19 cellular contexts compared by ENCODE assay signal in genomic region chr16:54291107-54291980, GRCh38. TPM values are rescaled to one million over a fixed set of nuclear protein-coding genes. Genes with fewer than 3 reads are reported as not detected.
DNase-seq lines count a peak whose midpoint lies in the region; ATAC-seq and TF ChIP-seq lines count a peak whose summit lies in the region.
"Had no signal": no experiment of that assay in that cellular context is flagged by ENCODE, and none has a peak within 500 bp of the region (broad histone marks: within the 10 kb centered on the region; RNA-seq: fewer than 3 reads in every experiment).

No MANE protein-coding gene starts in this region.

- H3K27me3 Mint-ChIP-seq in H9 (ENCODE audit: low read depth) (peaks cover 92% of the 10 kb centered on the region), WTC11 (ENCODE audit: low read depth) (peaks cover 83% of the 10 kb centered on the region), Calu3 (ENCODE audit: unreplicated experiment) (peaks cover 39% of the 10 kb centered on the region)

- peaks cover 28 to 37% of the 10 kb centered on the region in 2 experiments for H3K4me1 Mint-ChIP-seq in H9
- H3K4me1 Mint-ChIP-seq in WTC11, result peaks cover 33% of the 10 kb centered on the region
- H3K4me1 Mint-ChIP-seq in Calu3 (ENCODE audit: low read depth, unreplicated experiment), result no peaks in the 10 kb centered on the region

- no peak overlapping the region for H2BK5ac ChIP-seq in H9 (ENCODE audit: insufficient read length, low read length)

- CTCF ChIA-PET in WTC11 (lab: Charles Lee) (interaction anchor here (1.9 kb wide), 1 partner anchor 9 kb away, joined by 11 read pairs; no protein-coding TSS in a partner anchor), Calu3 (lab: Charles Lee) (no interaction called here)

- no peak overlapping the region for H3K4ac ChIP-seq in H9 (ENCODE audit: low read depth, low read length)

- H3K27ac ChIP-seq in H9 (ENCODE audit: insufficient read length, low read depth, low read length) (no peak overlapping the region), iPS DF 6.9 (ENCODE audit: low read length) (no peak overlapping the region), osteoblast (ENCODE audit: low read depth, low read length) (peak overlapping the region; percentile 14), ovary (no peak overlapping the region)

- peak; percentile 44 for DNase-seq in H9
- DNase-seq in WTC11 (ENCODE audit: low spot score), result peak; percentile 37
- no peak for DNase-seq in iPS DF 6.9 (ENCODE audit: low read depth, low spot score)
- no peak for DNase-seq in osteoblast (ENCODE audit: insufficient read length, low spot score, missing footprints)
- no peak for DNase-seq in Calu3
- DNase-seq in NCI-H226, result no peak
- no peak for DNase-seq in ovary
- DNase-seq in NCI-H2227 (lab: John Stamatoyannopoulos, UW; ENCODE audit: unreplicated experiment), result no peak
- DNase-seq: activated CD4-positive, alpha-beta T cell treated with anti-CD3 and anti-CD28 coated beads for 4 hours; CD8-positive, alpha-beta T cell; effector memory CD4-positive, alpha-beta T cell; KG1; MV-4-11; naive thymus-derived CD8-positive, alpha-beta T cell; NCI-H1930; NK-92 treated with Interleukin-12 subunit alpha and Interleukin-12 subunit beta, amount 100 ng/mL, for 24 hours; stimulated activated CD4-positive, alpha-beta T cell treated with anti-CD3 and anti-CD28 coated beads, Interleukin-12 subunit alpha, Interleukin-12 subunit beta, amount 100 ng/mL, for 4 hours; thyroid gland had no signal

- H2AK5ac ChIP-seq in H9 (ENCODE audit: insufficient read length, low read length), result no peak overlapping the region

- H3T11ph ChIP-seq in H9 (ENCODE audit: low read length), result no peak overlapping the region

- TF ChIP-seq EP300 in ovary (IDR thresholded peaks at IDR 0.05), result no peak

- H3K27ac Mint-ChIP-seq in H9, result no peak overlapping the region
- H3K27ac Mint-ChIP-seq in WTC11, result no peak overlapping the region
- H3K27ac Mint-ChIP-seq in Calu3 (ENCODE audit: unreplicated experiment), result no peak overlapping the region
- H3K27ac Mint-ChIP-seq: CD8-positive, alpha-beta T cell had no signal

- no peaks in the 10 kb centered on the region for H3K79me1 ChIP-seq in H9 (ENCODE audit: insufficient read depth, low read depth, low read length, poor library complexity, severe bottlenecking)

- H3K27me3 ChIP-seq in H9 (ENCODE audit: insufficient read depth, low read length) (peaks cover 39% of the 10 kb centered on the region), iPS DF 6.9 (ENCODE audit: control insufficient read depth, insufficient read depth, low read length) (peaks cover 36% of the 10 kb centered on the region), osteoblast (ENCODE audit: insufficient read depth, low read length) (no peaks in the 10 kb centered on the region), ovary (no peaks in the 10 kb centered on the region)

- peak overlapping the region; percentile 31; the same call in 1 of the 2 replicates for H3K4me3 ChIP-seq in iPS DF 6.9 (ENCODE audit: low read length)
- H3K4me3 ChIP-seq in osteoblast (ENCODE audit: insufficient read depth, low read length), result no peak overlapping the region
- H3K4me3 ChIP-seq in ovary, result no peak overlapping the region
- H3K4me3 ChIP-seq: thyroid gland had no signal

- H3K4me3 Mint-ChIP-seq in H9 (peak overlapping the region; percentile 57 to 78), WTC11 (peak overlapping the region; percentile 82), Calu3 (ENCODE audit: low read depth, unreplicated experiment) (no peak overlapping the region)
- H3K4me3 Mint-ChIP-seq: CD8-positive, alpha-beta T cell; central memory CD8-positive, alpha-beta T cell had no signal

- POLR2A ChIA-PET in WTC11 (lab: Charles Lee), result no interaction called here

- no peak overlapping the region for H3K14ac ChIP-seq in H9 (ENCODE audit: insufficient read depth, low read length)

- H2BK20ac ChIP-seq in H9 (ENCODE audit: low read depth, low read length, poor library complexity, severe bottlenecking), result no peak overlapping the region

- no peak overlapping the region for H2BK12ac ChIP-seq in H9 (ENCODE audit: insufficient read length, low read depth, low read length)

- H3K4me2 ChIP-seq in H9 (ENCODE audit: insufficient read depth, insufficient read length, low read length) (peak overlapping the region; percentile 83), osteoblast (ENCODE audit: insufficient read depth, low read length) (no peak overlapping the region)

- H4K91ac ChIP-seq in H9 (ENCODE audit: insufficient read length, low read depth, low read length), result no peak overlapping the region

- WGBS in H9 (ENCODE audit: extremely low coverage, insufficient read length, low lambda C conversion rate), result no CpG with 5 or more reads among the region's 56 CpGs
- WGBS in iPS DF 6.9 (ENCODE audit: insufficient coverage, insufficient read length), result no CpG with 5 or more reads among the region's 56 CpGs
- 17 to 30% (median 23%) methylated on average over 55 to 56 of the region's 56 CpGs for WGBS in ovary, 3 donors

- H4K20me1 ChIP-seq in H9 (ENCODE audit: control insufficient read depth, insufficient read depth, insufficient read length) (no peaks in the 10 kb centered on the region), osteoblast (ENCODE audit: insufficient read depth, low read length) (no peaks in the 10 kb centered on the region)

- no peak for TF ChIP-seq CTCF in H9 (conservative IDR thresholded peaks at IDR 0.05)
- TF ChIP-seq CTCF in WTC11 (IDR thresholded peaks at IDR 0.05), result no peak
- no peak for TF ChIP-seq CTCF in osteoblast (IDR thresholded peaks at IDR 0.05; ENCODE audit: extremely low read depth, low read depth, low read length)
- no peak for TF ChIP-seq CTCF in Calu3 (IDR thresholded peaks at IDR 0.05; ENCODE audit: unreplicated experiment)
- no peak for TF ChIP-seq CTCF in ovary (IDR thresholded peaks at IDR 0.05)

- H3K9ac ChIP-seq in H9 (ENCODE audit: extremely low read depth, insufficient read length, low read length), result no peak overlapping the region

- no peak for TF ChIP-seq POLR2A in ovary (IDR thresholded peaks at IDR 0.05)

- H3K23ac ChIP-seq in H9 (ENCODE audit: insufficient read length, low read depth, low read length), result no peak overlapping the region

- no peak overlapping the region for H4K5ac ChIP-seq in H9 (ENCODE audit: insufficient read length, low read depth, low read length)

- H2BK15ac ChIP-seq in H9 (ENCODE audit: low read depth, low read length), result no peak overlapping the region

- H4K8ac ChIP-seq in H9 (replicated peaks; ENCODE audit: insufficient read length, low read depth, low read length), result no peak overlapping the region

- H3K18ac ChIP-seq in H9 (ENCODE audit: insufficient read length, low read depth, low read length), result no peak overlapping the region

- H3K4me1 ChIP-seq in H9 (ENCODE audit: insufficient read depth, low read length) (no peaks in the 10 kb centered on the region), iPS DF 6.9 (ENCODE audit: control insufficient read depth, insufficient read depth, low read length) (0 out of 2 replicates have a peak, but pooled peaks cover 1% of the 10 kb centered on the region), osteoblast (ENCODE audit: insufficient read depth, low read length) (peaks cover 14% of the 10 kb centered on the region), ovary (ENCODE audit: insufficient read depth) (no peaks in the 10 kb centered on the region)

- peak; percentile 3; the same call in 1 of the 2 replicates for ATAC-seq in WTC11
- ATAC-seq: CD8-positive, alpha-beta T cell; naive thymus-derived CD8-positive, alpha-beta T cell had no signal

- H3K56ac ChIP-seq in H9 (ENCODE audit: insufficient read length, low read depth, low read length), result no peak overlapping the region

- no TSS peak for BruUV-seq in Calu3 (replicated peaks; lab: Mats Ljungman, UMichigan)

- H3K9me3 ChIP-seq in H9 (ENCODE audit: control insufficient read depth, low read depth, low read length), result no peaks in the 10 kb centered on the region
- H3K9me3 ChIP-seq in iPS DF 6.9 (ENCODE audit: control insufficient read depth, insufficient read depth, low read length), result no peaks in the 10 kb centered on the region
- no peaks in the 10 kb centered on the region for H3K9me3 ChIP-seq in osteoblast (ENCODE audit: low read depth, low read length)
- H3K9me3 ChIP-seq in ovary, result no peaks in the 10 kb centered on the region
- H3K9me3 ChIP-seq: thyroid gland had no signal

- H3K79me2 ChIP-seq in H9 (ENCODE audit: insufficient read depth, low read length) (no peaks in the 10 kb centered on the region), osteoblast (ENCODE audit: insufficient read depth, low read length) (no peaks in the 10 kb centered on the region)

- H3K36me3 ChIP-seq in iPS DF 6.9 (ENCODE audit: control insufficient read depth, insufficient read depth, low read length), result no peaks in the 10 kb centered on the region
- H3K36me3 ChIP-seq in osteoblast (ENCODE audit: insufficient read depth, low read length), result no peaks in the 10 kb centered on the region
- H3K36me3 ChIP-seq in ovary, result no peaks in the 10 kb centered on the region
- H3K36me3 ChIP-seq: thyroid gland had no signal

- H3K9me3 Mint-ChIP-seq in H9, result peaks cover 7 to 12% of the 10 kb centered on the region in 2 experiments; a peak in 4 of 5 replicates
- peaks cover 14% of the 10 kb centered on the region for H3K9me3 Mint-ChIP-seq in WTC11
- H3K9me3 Mint-ChIP-seq in Calu3 (ENCODE audit: low read depth, unreplicated experiment), result peaks cover 5% of the 10 kb centered on the region
- H3K9me3 Mint-ChIP-seq: CD8-positive, alpha-beta T cell had no signal

- intact Hi-C loops in Calu3 (cut with micrococcal nuclease; ENCODE audit: unreplicated experiment) (no loop called here), ovary (cut with DNase I) (no loop called here)

- H2BK120ac ChIP-seq in H9 (ENCODE audit: low read depth, low read length, poor library complexity, severe bottlenecking), result no peak overlapping the region

- H3K23me2 ChIP-seq in H9 (ENCODE audit: insufficient read length, low read depth, low read length, poor library complexity, severe bottlenecking), result peaks cover 34% of the 10 kb centered on the region

- H2AFZ ChIP-seq in H9 (ENCODE audit: low read length) (no peak overlapping the region), osteoblast (ENCODE audit: low read length) (no peak overlapping the region)

- H3K36me3 Mint-ChIP-seq in H9 (ENCODE audit: insufficient read depth in 1 of 3, low read depth in 3 of 3) (peaks cover 0 to 11% (median 2%) of the 10 kb centered on the region in 3 experiments; a peak in 4 of 7 replicates), WTC11 (peaks cover 7% of the 10 kb centered on the region), Calu3 (ENCODE audit: insufficient read depth, unreplicated experiment) (peaks cover 15% of the 10 kb centered on the region)
- H3K36me3 Mint-ChIP-seq: CD8-positive, alpha-beta T cell had no signal

RNA-seq across cellular contexts. Expression of gene IRX3, which starts 4.8 kb away (rescaled TPM):
- 1.8 and 2.4 TPM in 2 replicates for total RNA-seq in H9 (2021)
- total RNA-seq in WTC11 (2021), result 1.1 to 2.2 TPM (median 1.6 TPM) in 3 replicates
- 68.4 and 71.7 TPM in 2 replicates for total RNA-seq in osteoblast
- total RNA-seq in Calu3 (2022), result 5.7 TPM in 2 replicates
- 10 to 100 TPM in 1 of 7 donors, 1 to 10 TPM in 4, under 1 TPM in 2; 0.47 to 18.6 (median 1.8) TPM for total RNA-seq in ovary
- 1 to 10 TPM in 1 of 2 donors, under 1 TPM in 1; 0.73 to 6.3 TPM for polyA plus RNA-seq in ovary
- total RNA-seq: CD8-positive, alpha-beta T cell; naive thymus-derived CD8-positive, alpha-beta T cell had no signal
- polyA plus RNA-seq: naive thymus-derived CD8-positive, alpha-beta T cell had no signal

Comparison
In these comparisons a context has a peak if more than half of its experiments do, and no peak if none do; other contexts are left out.
1. DNase-seq: peak in H9 (single experiment) and WTC11 (single experiment); none in iPS DF 6.9 (single experiment), osteoblast (single experiment), Calu3 (single experiment), NCI-H226 (single experiment), ovary (0 of 5) and NCI-H2227 (single experiment).